Comparison of ENCODE assay signal across 7 cellular contexts in the genomic region with DNA sequence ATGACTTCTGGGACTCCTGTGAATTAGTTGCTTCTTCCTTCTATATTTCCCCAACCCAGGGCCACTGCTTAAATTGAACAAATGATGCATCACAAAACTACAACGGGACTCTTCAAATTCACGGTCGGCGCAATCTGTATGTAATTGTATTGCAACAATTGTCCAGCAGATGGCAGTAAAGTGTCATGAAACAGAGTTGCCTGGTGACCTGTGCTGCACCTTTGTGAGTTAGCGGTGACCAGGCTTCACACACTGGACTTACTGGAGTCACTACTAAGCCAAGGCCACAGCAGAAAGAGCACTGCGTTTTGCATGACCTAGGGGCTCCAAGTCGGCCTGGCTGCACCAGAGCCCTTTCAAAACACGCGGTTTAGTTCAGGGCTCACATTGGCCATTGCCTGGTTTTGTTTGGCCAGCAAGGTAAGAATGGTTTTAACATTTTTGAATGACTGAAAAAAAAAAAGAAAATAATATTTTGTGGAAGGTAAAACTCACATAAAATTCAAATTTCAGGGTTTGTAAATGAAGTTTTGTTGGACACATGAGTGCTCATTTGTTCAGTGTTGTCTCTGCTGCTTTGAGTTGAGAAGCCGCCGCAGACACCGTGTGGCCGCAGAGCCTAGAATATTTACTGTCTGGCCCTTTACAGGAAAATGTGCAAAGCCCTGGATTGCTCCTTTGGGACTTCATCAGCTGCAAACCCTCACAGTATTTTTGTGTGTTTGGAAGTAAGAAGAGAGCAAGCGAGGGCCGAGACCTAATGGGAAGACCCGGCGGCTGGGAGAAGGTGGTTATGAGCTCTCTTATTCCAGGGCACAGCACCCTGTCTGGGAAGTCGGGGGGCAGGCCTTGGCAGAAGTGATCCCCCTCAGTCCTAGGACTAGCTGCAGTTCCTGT. TPM values are rescaled to one million over a fixed set of nuclear protein-coding genes. Genes with fewer than 3 reads are reported as not detected.
DNase-seq lines count a peak whose midpoint lies in the region; ATAC-seq, FAIRE-seq and TF ChIP-seq lines count a peak whose summit lies in the region.

No MANE protein-coding gene starts in this region.

- in situ Hi-C loops in HAP-1 (cut with MboI; ENCODE audit: low sequenced_read_pairs) = loop anchor here (10.0 kb wide), 2 partner anchors 713 to 1193 kb away; a partner anchor contains a TSS

- H3K36me3 Mint-ChIP-seq in WTC11 (no peaks in the 10 kb centered on the region), endodermal cell (ENCODE audit: low read depth) (no peaks in the 10 kb centered on the region), type B pancreatic cell (no peaks in the 10 kb centered on the region)

- H3K9me3 Mint-ChIP-seq in WTC11 = no peaks in the 10 kb centered on the region
- H3K9me3 Mint-ChIP-seq in endodermal cell = no peaks in the 10 kb centered on the region
- no peaks in the 10 kb centered on the region for H3K9me3 Mint-ChIP-seq in type B pancreatic cell

- H3K4me1 ChIP-seq in HAP-1 (no peaks in the 10 kb centered on the region), endodermal cell (ENCODE audit: control insufficient read depth, insufficient read depth, low read length) (no peaks in the 10 kb centered on the region)

- H3K27ac Mint-ChIP-seq in WTC11 (no peak overlapping the region), endodermal cell (no peak overlapping the region), type B pancreatic cell (no peak overlapping the region)

- POLR2A ChIA-PET in WTC11 (lab: Charles Lee) = no interaction called here

- no peak overlapping the region for H3K4me3 Mint-ChIP-seq in WTC11
- H3K4me3 Mint-ChIP-seq in endodermal cell = no peak overlapping the region
- H3K4me3 Mint-ChIP-seq in type B pancreatic cell = no peak overlapping the region

- 45 to 50% methylated on average over 10 to 18 of the region's 18 CpGs for WGBS in endodermal cell (ENCODE audit: insufficient coverage in 1 of 2, insufficient read length in 1 of 2), 2 experiments

- H3K4me1 Mint-ChIP-seq in WTC11 (peaks cover 13% of the 10 kb centered on the region), endodermal cell (peaks cover 6% of the 10 kb centered on the region), type B pancreatic cell (ENCODE audit: unreplicated experiment) (peaks cover 6% of the 10 kb centered on the region)

- H3K27me3 Mint-ChIP-seq in WTC11 (ENCODE audit: low read depth) (peaks cover 23% of the 10 kb centered on the region), endodermal cell (ENCODE audit: insufficient read depth) (peaks cover 42% of the 10 kb centered on the region), type B pancreatic cell (peaks cover 40% of the 10 kb centered on the region)

- H3K27ac ChIP-seq in endodermal cell (ENCODE audit: low read depth, low read length) = no peak overlapping the region

- H3K9me3 ChIP-seq in HAP-1 (no peaks in the 10 kb centered on the region), endodermal cell (ENCODE audit: control insufficient read depth, low read length) (no peaks in the 10 kb centered on the region)

- TF ChIP-seq CTCF in WTC11 (IDR thresholded peaks at IDR 0.05) = peak; percentile 73
- TF ChIP-seq CTCF in endodermal cell (conservative IDR thresholded peaks at IDR 0.05) = peak; percentile 85
- peak; percentile 95 for TF ChIP-seq CTCF in type B pancreatic cell (conservative IDR thresholded peaks at IDR 0.05)

- CTCF ChIA-PET in WTC11 (lab: Charles Lee) = interaction anchor here (0.7 to 3.0 kb wide), 6 partner anchors 8 to 1192 kb away, joined by 3 to 16 read pairs (median 8); no protein-coding TSS in a partner anchor

- H3K9ac ChIP-seq in endodermal cell (ENCODE audit: extremely low read depth, low read length, poor library complexity, severe bottlenecking) = no peak overlapping the region

- H3K36me3 ChIP-seq in HAP-1 (replicated peaks) (no peaks in the 10 kb centered on the region), endodermal cell (ENCODE audit: control insufficient read depth, insufficient read depth, low read length) (no peaks in the 10 kb centered on the region)

- FAIRE-seq in G401.6 (lab: Jason Lieb, UNC) = peak; percentile 62

- H3K4me3 ChIP-seq in HAP-1 = no peak overlapping the region
- no peak overlapping the region for H3K4me3 ChIP-seq in endodermal cell (ENCODE audit: low read length)

- DNase-seq in HAP-1 (ENCODE audit: low spot score in 2 of 2) = peak; percentile 53 to 63
- peak; percentile 1 for DNase-seq in NCI-H1417 treated with DMSO at 0.1 percent for 48 hours (lab: John Stamatoyannopoulos, UW)
- DNase-seq in WTC11 (ENCODE audit: low spot score) = peak; percentile 60
- DNase-seq in endodermal cell = peak; percentile 85
- DNase-seq in medulla oblongata (ENCODE audit: extremely low spot score) = peak; percentile 81
- DNase-seq in type B pancreatic cell (ENCODE audit: extremely low spot score, unreplicated experiment) = no peak

- no peaks in the 10 kb centered on the region; the same call in 1 of the 2 replicates for H3K27me3 ChIP-seq in HAP-1 (ENCODE audit: low read depth)
- H3K27me3 ChIP-seq in endodermal cell (ENCODE audit: control insufficient read depth, insufficient read depth, low read length, poor library complexity, severe bottlenecking) = peaks cover 8% of the 10 kb centered on the region

- peak; percentile 85 for ATAC-seq in WTC11

TF ChIP-seq in WTC11, 78 proteins besides CTCF, POLR2A, EP300 and RAD21 (continues in another document):
- TF ChIP-seq ETV6 (CRISPR knock-in tag; IDR thresholded peaks at IDR 0.05) (no peak), EMX1 (CRISPR knock-in tag; IDR thresholded peaks at IDR 0.05) (no peak), NR3C1 (CRISPR knock-in tag; conservative IDR thresholded peaks at IDR 0.05; ENCODE audit: low read depth) (no peak), MYBL2 (CRISPR knock-in tag; IDR thresholded peaks at IDR 0.05) (no peak), JUN (CRISPR knock-in tag; IDR thresholded peaks at IDR 0.05) (no peak), SP1 (CRISPR knock-in tag; conservative IDR thresholded peaks at IDR 0.05) (no peak), ZNF416 (CRISPR knock-in tag; IDR thresholded peaks at IDR 0.05) (no peak), NR1H2 (CRISPR knock-in tag; IDR thresholded peaks at IDR 0.05) (no peak)
- TF ChIP-seq, protein P1, sequence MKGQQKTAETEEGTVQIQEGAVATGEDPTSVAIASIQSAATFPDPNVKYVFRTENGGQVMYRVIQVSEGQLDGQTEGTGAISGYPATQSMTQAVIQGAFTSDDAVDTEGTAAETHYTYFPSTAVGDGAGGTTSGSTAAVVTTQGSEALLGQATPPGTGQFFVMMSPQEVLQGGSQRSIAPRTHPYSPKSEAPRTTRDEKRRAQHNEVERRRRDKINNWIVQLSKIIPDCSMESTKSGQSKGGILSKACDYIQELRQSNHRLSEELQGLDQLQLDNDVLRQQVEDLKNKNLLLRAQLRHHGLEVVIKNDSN (CRISPR knock-in tag; IDR thresholded peaks at IDR 0.05) = no peak
- TF ChIP-seq, protein P2, sequence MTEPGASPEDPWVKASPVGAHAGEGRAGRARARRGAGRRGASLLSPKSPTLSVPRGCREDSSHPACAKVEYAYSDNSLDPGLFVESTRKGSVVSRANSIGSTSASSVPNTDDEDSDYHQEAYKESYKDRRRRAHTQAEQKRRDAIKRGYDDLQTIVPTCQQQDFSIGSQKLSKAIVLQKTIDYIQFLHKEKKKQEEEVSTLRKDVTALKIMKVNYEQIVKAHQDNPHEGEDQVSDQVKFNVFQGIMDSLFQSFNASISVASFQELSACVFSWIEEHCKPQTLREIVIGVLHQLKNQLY (CRISPR knock-in tag; IDR thresholded peaks at IDR 0.05) = no peak
- TF ChIP-seq, protein P3, sequence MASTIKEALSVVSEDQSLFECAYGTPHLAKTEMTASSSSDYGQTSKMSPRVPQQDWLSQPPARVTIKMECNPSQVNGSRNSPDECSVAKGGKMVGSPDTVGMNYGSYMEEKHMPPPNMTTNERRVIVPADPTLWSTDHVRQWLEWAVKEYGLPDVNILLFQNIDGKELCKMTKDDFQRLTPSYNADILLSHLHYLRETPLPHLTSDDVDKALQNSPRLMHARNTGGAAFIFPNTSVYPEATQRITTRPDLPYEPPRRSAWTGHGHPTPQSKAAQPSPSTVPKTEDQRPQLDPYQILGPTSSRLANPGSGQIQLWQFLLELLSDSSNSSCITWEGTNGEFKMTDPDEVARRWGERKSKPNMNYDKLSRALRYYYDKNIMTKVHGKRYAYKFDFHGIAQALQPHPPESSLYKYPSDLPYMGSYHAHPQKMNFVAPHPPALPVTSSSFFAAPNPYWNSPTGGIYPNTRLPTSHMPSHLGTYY (CRISPR knock-in tag; IDR thresholded peaks at IDR 0.05) = no peak
- TF ChIP-seq, protein P4, sequence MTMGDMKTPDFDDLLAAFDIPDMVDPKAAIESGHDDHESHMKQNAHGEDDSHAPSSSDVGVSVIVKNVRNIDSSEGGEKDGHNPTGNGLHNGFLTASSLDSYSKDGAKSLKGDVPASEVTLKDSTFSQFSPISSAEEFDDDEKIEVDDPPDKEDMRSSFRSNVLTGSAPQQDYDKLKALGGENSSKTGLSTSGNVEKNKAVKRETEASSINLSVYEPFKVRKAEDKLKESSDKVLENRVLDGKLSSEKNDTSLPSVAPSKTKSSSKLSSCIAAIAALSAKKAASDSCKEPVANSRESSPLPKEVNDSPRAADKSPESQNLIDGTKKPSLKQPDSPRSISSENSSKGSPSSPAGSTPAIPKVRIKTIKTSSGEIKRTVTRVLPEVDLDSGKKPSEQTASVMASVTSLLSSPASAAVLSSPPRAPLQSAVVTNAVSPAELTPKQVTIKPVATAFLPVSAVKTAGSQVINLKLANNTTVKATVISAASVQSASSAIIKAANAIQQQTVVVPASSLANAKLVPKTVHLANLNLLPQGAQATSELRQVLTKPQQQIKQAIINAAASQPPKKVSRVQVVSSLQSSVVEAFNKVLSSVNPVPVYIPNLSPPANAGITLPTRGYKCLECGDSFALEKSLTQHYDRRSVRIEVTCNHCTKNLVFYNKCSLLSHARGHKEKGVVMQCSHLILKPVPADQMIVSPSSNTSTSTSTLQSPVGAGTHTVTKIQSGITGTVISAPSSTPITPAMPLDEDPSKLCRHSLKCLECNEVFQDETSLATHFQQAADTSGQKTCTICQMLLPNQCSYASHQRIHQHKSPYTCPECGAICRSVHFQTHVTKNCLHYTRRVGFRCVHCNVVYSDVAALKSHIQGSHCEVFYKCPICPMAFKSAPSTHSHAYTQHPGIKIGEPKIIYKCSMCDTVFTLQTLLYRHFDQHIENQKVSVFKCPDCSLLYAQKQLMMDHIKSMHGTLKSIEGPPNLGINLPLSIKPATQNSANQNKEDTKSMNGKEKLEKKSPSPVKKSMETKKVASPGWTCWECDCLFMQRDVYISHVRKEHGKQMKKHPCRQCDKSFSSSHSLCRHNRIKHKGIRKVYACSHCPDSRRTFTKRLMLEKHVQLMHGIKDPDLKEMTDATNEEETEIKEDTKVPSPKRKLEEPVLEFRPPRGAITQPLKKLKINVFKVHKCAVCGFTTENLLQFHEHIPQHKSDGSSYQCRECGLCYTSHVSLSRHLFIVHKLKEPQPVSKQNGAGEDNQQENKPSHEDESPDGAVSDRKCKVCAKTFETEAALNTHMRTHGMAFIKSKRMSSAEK (CRISPR knock-in tag; IDR thresholded peaks at IDR 0.05; ENCODE audit: borderline replicate concordance) = no peak

RNA-seq across cellular contexts. Expression of a gene that starts 23.2 kb away (rescaled TPM):
- 23.9 to 25.7 TPM (median 25.4 TPM) in 3 replicates for total RNA-seq in WTC11 (2021)
- 10 to 100 TPM; 21.4 to 29.0 TPM for total RNA-seq in endodermal cell
- 45.6 TPM for polyA plus RNA-seq in endodermal cell (2013, experiment 1 of 2)
- polyA plus RNA-seq in endodermal cell (2013, experiment 2 of 2) = 40.1 TPM
- 30.5 and 41.8 TPM in 2 replicates for total RNA-seq in type B pancreatic cell (ENCODE audit: low replicate concordance)
